In genomic region chr2:18991177-18992168, GRCh38 we compare ENCODE assay signal across 9 cellular contexts.
DNase-seq lines count a peak whose midpoint lies in the region; ATAC-seq and TF ChIP-seq lines count a peak whose summit lies in the region.
"Had no signal": no experiment of that assay in that cellular context is flagged by ENCODE, and none has a peak within 500 bp of the region (broad histone marks: within the 10 kb centered on the region; RNA-seq: fewer than 3 reads in every experiment).

No MANE protein-coding gene starts in this region.

- H3K9me3 Mint-ChIP-seq in WTC11: no peaks in the 10 kb centered on the region

- no peak overlapping the region for H3K27ac Mint-ChIP-seq in WTC11

- H3K9me3 ChIP-seq in aorta (ENCODE audit: control insufficient read depth, low read length): no peaks in the 10 kb centered on the region
- H3K9me3 ChIP-seq: BLaER1 had no signal

- H3K4me1 ChIP-seq in aorta (ENCODE audit: control insufficient read depth in 1 of 2, insufficient read depth in 2 of 2, low read length in 2 of 2): peaks cover 2 to 3% of the 10 kb centered on the region in 2 donors
- H3K4me1 ChIP-seq: BLaER1 had no signal

- H3K27me3 ChIP-seq in aorta (ENCODE audit: control insufficient read depth in 1 of 2, insufficient read depth in 2 of 2, low read length in 1 of 2): no peaks in the 10 kb centered on the region
- H3K27me3 ChIP-seq: BLaER1 had no signal

- no peaks in the 10 kb centered on the region for H3K36me3 Mint-ChIP-seq in WTC11

- H3K36me3 ChIP-seq in aorta (ENCODE audit: control insufficient read depth in 1 of 2, insufficient read depth in 2 of 2, low read length in 1 of 2): no peaks in the 10 kb centered on the region
- H3K36me3 ChIP-seq: BLaER1 had no signal

- H3K4me3 Mint-ChIP-seq in WTC11: no peak overlapping the region

- H3K4me1 Mint-ChIP-seq in WTC11: peaks cover 26% of the 10 kb centered on the region

- no peak overlapping the region for H3K4me3 ChIP-seq in aorta (ENCODE audit: low read length in 2 of 2)
- H3K4me3 ChIP-seq: BLaER1 had no signal

- 1 to 2% methylated on average over 5 of the region's 5 CpGs for WGBS in aorta, 2 donors

- POLR2A ChIA-PET in WTC11 (lab: Charles Lee): no interaction called here

- no peak for TF ChIP-seq CTCF in WTC11 (IDR thresholded peaks at IDR 0.05)

- intact Hi-C loops in aorta (cut with DNase I): no loop called here

- H3K27ac ChIP-seq in aorta (ENCODE audit: low read depth in 1 of 2, low read length in 2 of 2): peak overlapping the region in 1 of 2 donors; percentile 73
- H3K27ac ChIP-seq: BLaER1 had no signal

- DNase-seq in SIG-M5 treated with dmso at 0.1 percent for 504 hours (lab: John Stamatoyannopoulos, UW; ENCODE audit: unreplicated experiment): peak; percentile 28
- no peak for DNase-seq in SIG-M5 (lab: John Stamatoyannopoulos, UW)
- peak; percentile 18 for DNase-seq in amniotic stem cell (lab: John Stamatoyannopoulos, UW)
- DNase-seq in kidney glomerular epithelial cell (lab: John Stamatoyannopoulos, UW): peak; percentile 81
- peak; percentile 62 to 74 for DNase-seq in aorta
- DNase-seq in inferior parietal cortex (ENCODE audit: extremely low spot score): no peak
- DNase-seq in WTC11 (ENCODE audit: low spot score): no peak

- no peaks in the 10 kb centered on the region for H3K27me3 Mint-ChIP-seq in WTC11 (ENCODE audit: low read depth)

- ATAC-seq in aorta (ENCODE audit: low FRiP score) (peak; percentile 50), WTC11 (no peak), GM19328 (IDR thresholded peaks at IDR 0.05; ENCODE audit: unreplicated experiment) (no peak)

- CTCF ChIA-PET in WTC11 (lab: Charles Lee): no interaction called here

TF ChIP-seq in WTC11, 78 proteins besides CTCF, POLR2A, EP300 and RAD21:
- no peak for TF ChIP-seq SMAD3 (CRISPR knock-in tag; IDR thresholded peaks at IDR 0.05; ENCODE audit: borderline replicate concordance)
- no peak for TF ChIP-seq ETV6 (CRISPR knock-in tag; IDR thresholded peaks at IDR 0.05)
- no peak for TF ChIP-seq PRRX2 (CRISPR knock-in tag; IDR thresholded peaks at IDR 0.05)
- no peak for TF ChIP-seq CBFB (CRISPR knock-in tag; IDR thresholded peaks at IDR 0.05; ENCODE audit: low read depth)
- TF ChIP-seq NFE2L1 (CRISPR knock-in tag; IDR thresholded peaks at IDR 0.05): no peak
- TF ChIP-seq CDX4 (CRISPR knock-in tag; IDR thresholded peaks at IDR 0.05; ENCODE audit: borderline replicate concordance): no peak

Comparison
In these comparisons a context has a peak if more than half of its experiments do, and no peak if none do; other contexts are left out.
1. DNase-seq: peak in SIG-M5 treated with dmso at 0.1 percent for 504 hours (single experiment), amniotic stem cell (single experiment), kidney glomerular epithelial cell (single experiment) and aorta (2 of 2); none in SIG-M5 (single experiment), inferior parietal cortex (single experiment) and WTC11 (single experiment).